Comparison of ENCODE assay signal across 8 cellular contexts in genomic region chr21:46459356-46460112, GRCh38. TPM values are rescaled to one million over a fixed set of nuclear protein-coding genes. Genes with fewer than 3 reads are reported as not detected.
DNase-seq lines count a peak whose midpoint lies in the region; ATAC-seq and TF ChIP-seq lines count a peak whose summit lies in the region.

No MANE protein-coding gene starts in this region.

- 0% methylated on average over 10 to 20 of the region's 41 CpGs for WGBS in body of pancreas, 2 donors

- intact Hi-C loops in Panc1 (cut with micrococcal nuclease; ENCODE audit: unreplicated experiment) (no loop called here), body of pancreas (cut with DNase I) (no loop called here)

- no TSS peak for BruUV-seq in Panc1 (replicated peaks; lab: Mats Ljungman, UMichigan)

- H3K27me3 ChIP-seq in Panc1 (ENCODE audit: control insufficient read depth, insufficient read depth, low read length) (no peaks in the 10 kb centered on the region), body of pancreas (no peaks in the 10 kb centered on the region)

- no peaks in the 10 kb centered on the region for H3K9me3 ChIP-seq in Panc1 (ENCODE audit: control insufficient read depth, insufficient read depth, low read depth, low read length)
- H3K9me3 ChIP-seq in body of pancreas = no peaks in the 10 kb centered on the region

- TF ChIP-seq CTCF in GM12875 (IDR thresholded peaks at IDR 0.05; ENCODE audit: borderline replicate concordance, insufficient read depth, low read depth, low read length) (no peak), Panc1 (IDR thresholded peaks at IDR 0.05) (no peak), body of pancreas (IDR thresholded peaks at IDR 0.05) (no peak), omental fat pad (IDR thresholded peaks at IDR 0.05) (no peak)

- POLR2A ChIA-PET in Panc1 (lab: Charles Lee) = no interaction called here

- in situ Hi-C loops in Panc1 (cut with HindIII; ENCODE audit: low pct_unique_long_range_greater_than_20kb, low sequenced_read_pairs) = no loop called here

- TF ChIP-seq POLR2A in body of pancreas (IDR thresholded peaks at IDR 0.05) = no peak

- H3K4me1 ChIP-seq in Panc1 (ENCODE audit: control insufficient read depth, insufficient read depth, low read length) (peaks cover 3% of the 10 kb centered on the region; the same call in 1 of the 2 replicates), body of pancreas (peaks cover 33% of the 10 kb centered on the region)

- H3K27ac ChIP-seq in Panc1 (ENCODE audit: low read length) (peak overlapping the region; percentile 72), body of pancreas (peak overlapping the region; percentile 62 to 88 (median 78)), skin epidermis (peak overlapping the region; percentile 81 to 99 (median 95))

- ATAC-seq in Panc1 (no peak), body of pancreas (no peak), omental fat pad (ENCODE audit: low FRiP score) (no peak)

- CTCF ChIA-PET in Panc1 (lab: Charles Lee) = no interaction called here

- peaks cover 9% of the 10 kb centered on the region; the same call in 1 of the 2 replicates for H3K36me3 ChIP-seq in Panc1 (ENCODE audit: control insufficient read depth, insufficient read depth, low read length)
- no peaks in the 10 kb centered on the region for H3K36me3 ChIP-seq in body of pancreas (replicated peaks in 1 of 2; ENCODE audit: insufficient read depth in 1 of 2, low read depth in 2 of 2)

- DNase-seq in Panc1 (ENCODE audit: low read depth, low spot score) (no peak), body of pancreas (peak; percentile 43 to 61 (median 59)), iris pigment epithelial cell (ENCODE audit: low read depth) (peak; percentile 58), DMS153 (lab: John Stamatoyannopoulos, UW) (no peak), omental fat pad (ENCODE audit: low spot score) (no peak), D341Med (ENCODE audit: low spot score) (no peak)

- peak overlapping the region; percentile 91 for H3K4me3 ChIP-seq in GM12875 (ENCODE audit: low read depth, low read length)
- peak overlapping the region; percentile 75 to 91 for H3K4me3 ChIP-seq in Panc1 (ENCODE audit: low read depth in 2 of 2, low read length in 2 of 2)
- H3K4me3 ChIP-seq in body of pancreas = peak overlapping the region; percentile 82 to 97
- peak overlapping the region; percentile 60 to 100 (median 98) for H3K4me3 ChIP-seq in skin epidermis

RNA-seq across cellular contexts. Expression of gene DIP2A, which starts 0.8 kb away (rescaled TPM):
- total RNA-seq in Panc1 (2021; ENCODE audit: unreplicated experiment) (22.9 TPM), body of pancreas (10 to 100 TPM; 28.5 to 44.2 TPM), omental fat pad (10 to 100 TPM; 25.9 to 57.4 (median 33.3) TPM)
- polyA plus RNA-seq in Panc1 (2012; ENCODE audit: insufficient read length) = 13.2 TPM

Comparison
In these comparisons a context has a peak if more than half of its experiments do, and no peak if none do; other contexts are left out.
1. DNase-seq: peak in body of pancreas (4 of 4) and iris pigment epithelial cell (single experiment); none in Panc1 (single experiment), DMS153 (single experiment), omental fat pad (single experiment) and D341Med (single experiment).
2. Peak in every context shown above with its lines, with median percentiles within 50 percentile points of each other: H3K4me3 ChIP-seq and H3K27ac ChIP-seq.